16 cellular contexts compared by ENCODE assay signal in the genomic region with DNA sequence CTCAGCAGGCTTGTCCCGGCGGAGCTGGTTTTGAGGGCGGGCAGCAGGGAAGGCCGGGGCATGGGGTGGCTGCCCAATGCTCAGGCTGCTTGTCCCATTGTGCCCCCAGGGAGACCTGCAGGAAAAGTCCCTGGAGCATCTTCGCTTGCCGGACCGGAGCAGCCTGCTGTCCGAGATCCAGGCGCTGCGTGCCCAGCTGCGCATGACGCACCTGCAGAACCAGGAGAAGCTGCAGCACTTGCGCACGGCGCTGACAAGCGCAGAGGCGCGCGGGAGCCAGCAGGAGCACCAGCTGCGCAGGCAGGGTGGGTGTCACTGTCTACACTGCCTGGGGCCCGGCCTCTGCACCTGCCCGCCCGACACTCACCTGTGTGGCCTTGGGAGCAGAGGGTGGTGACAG. TPM values are rescaled to one million over a fixed set of nuclear protein-coding genes. Genes with fewer than 3 reads are reported as not detected.
DNase-seq lines count a peak whose midpoint lies in the region; ATAC-seq and TF ChIP-seq lines count a peak whose summit lies in the region.
"Had no signal": no experiment of that assay in that cellular context is flagged by ENCODE, and none has a peak within 500 bp of the region (broad histone marks: within the 10 kb centered on the region; RNA-seq: fewer than 3 reads in every experiment).

No MANE protein-coding gene starts in this region.

- peak; percentile 26 for DNase-seq in Right ventricle myocardium superior
- DNase-seq in right cardiac atrium: no peak
- DNase-seq in chondrocyte (ENCODE audit: low spot score): peak; percentile 88
- peak; percentile 38 for DNase-seq in lower lobe of right lung
- DNase-seq in HuH-7.5 (ENCODE audit: low spot score): no peak
- no peak for DNase-seq in activated T-helper 2 cell treated with anti-CD3 and anti-CD28 coated beads, Interferon-gamma antibody, Interleukin-2, Interleukin-4, amounts not matched to agents 10 μg/mL and 5 μg/mL and 100 μg/mL, durations not matched to agents 14 hours and 24 hours and 36 hours (ENCODE audit: low spot score)
- no peak for DNase-seq in stimulated activated naive CD4-positive, alpha-beta T cell (lab: John Stamatoyannopoulos, UW)
- DNase-seq: 8988T; CD4-positive, alpha-beta memory T cell; DMS79 treated with DMSO at 0.1 percent for 48 hours; GF-D8; GOT3; H9; IMR-90 had no signal

- H3K36me3 Mint-ChIP-seq in chondrocyte (ENCODE audit: low read depth): peaks cover 15% of the 10 kb centered on the region
- H3K36me3 Mint-ChIP-seq in activated T-helper 2 cell treated with anti-CD3 and anti-CD28 coated beads, Interferon-gamma antibody, Interleukin-2, Interleukin-4, amounts not matched to agents 10 μg/mL and 5 μg/mL and 100 μg/mL, durations not matched to agents 14 hours and 24 hours and 36 hours (ENCODE audit: low read depth): peaks cover 24% of the 10 kb centered on the region

- H3K4me3 Mint-ChIP-seq in chondrocyte (ENCODE audit: unreplicated experiment): no peak overlapping the region
- H3K4me3 Mint-ChIP-seq in activated T-helper 2 cell treated with anti-CD3 and anti-CD28 coated beads, Interferon-gamma antibody, Interleukin-2, Interleukin-4, amounts not matched to agents 10 μg/mL and 5 μg/mL and 100 μg/mL, durations not matched to agents 14 hours and 24 hours and 36 hours (ENCODE audit: low read depth): no peak overlapping the region
- H3K4me3 Mint-ChIP-seq: CD14-positive monocyte; CD4-positive, alpha-beta memory T cell; H9 had no signal

- intact Hi-C loops in Right ventricle myocardium superior (cut with DNase I) (no loop called here), right cardiac atrium (cut with DNase I) (no loop called here), lower lobe of right lung (cut with DNase I) (no loop called here)
- intact Hi-C loops in activated T-helper 2 cell treated with anti-CD3 and anti-CD28 coated beads, Interferon-gamma antibody, Interleukin-2, Interleukin-4, amounts not matched to agents 10 μg/mL and 5 μg/mL and 100 μg/mL, durations not matched to agents 14 hours and 24 hours and 36 hours (cut with micrococcal nuclease): no loop called here

- no peak overlapping the region for H3K27ac Mint-ChIP-seq in chondrocyte (ENCODE audit: unreplicated experiment)
- no peak overlapping the region for H3K27ac Mint-ChIP-seq in activated T-helper 2 cell treated with anti-CD3 and anti-CD28 coated beads, Interferon-gamma antibody, Interleukin-2, Interleukin-4, amounts not matched to agents 10 μg/mL and 5 μg/mL and 100 μg/mL, durations not matched to agents 14 hours and 24 hours and 36 hours

- H3K4me1 ChIP-seq in right cardiac atrium (ENCODE audit: control insufficient read depth, insufficient read depth, low read length) (no peaks in the 10 kb centered on the region), lower lobe of right lung (no peaks in the 10 kb centered on the region)

- ATAC-seq in Right ventricle myocardium superior (ENCODE audit: poor library complexity): no peak
- ATAC-seq in right cardiac atrium: no peak
- no peak for ATAC-seq in lower lobe of right lung

- no peaks in the 10 kb centered on the region for H3K9me3 Mint-ChIP-seq in chondrocyte (ENCODE audit: low read depth)
- no peaks in the 10 kb centered on the region for H3K9me3 Mint-ChIP-seq in activated T-helper 2 cell treated with anti-CD3 and anti-CD28 coated beads, Interferon-gamma antibody, Interleukin-2, Interleukin-4, amounts not matched to agents 10 μg/mL and 5 μg/mL and 100 μg/mL, durations not matched to agents 14 hours and 24 hours and 36 hours
- H3K9me3 Mint-ChIP-seq: CD4-positive, alpha-beta memory T cell; H9 had no signal

- TF ChIP-seq CTCF in chondrocyte (IDR thresholded peaks at IDR 0.05): no peak
- no peak for TF ChIP-seq CTCF in lower lobe of right lung (IDR thresholded peaks at IDR 0.05)

- H3K27ac ChIP-seq in right cardiac atrium (ENCODE audit: low read length) (no peak overlapping the region), lower lobe of right lung (no peak overlapping the region)
- H3K27ac ChIP-seq: BLaER1 had no signal

- H3K4me3 ChIP-seq in right cardiac atrium (ENCODE audit: low read length) (no peak overlapping the region), lower lobe of right lung (no peak overlapping the region)
- H3K4me3 ChIP-seq: BLaER1 had no signal

- no peaks in the 10 kb centered on the region for H3K9me3 ChIP-seq in right cardiac atrium (ENCODE audit: control insufficient read depth, low read length)
- no peaks in the 10 kb centered on the region for H3K9me3 ChIP-seq in lower lobe of right lung
- H3K9me3 ChIP-seq: BLaER1 had no signal

- 91% methylated on average over 23 of the region's 23 CpGs for WGBS in right cardiac atrium

- H3K27me3 ChIP-seq in right cardiac atrium (ENCODE audit: control insufficient read depth, insufficient read depth) (no peaks in the 10 kb centered on the region), lower lobe of right lung (ENCODE audit: low read depth) (no peaks in the 10 kb centered on the region)
- H3K27me3 ChIP-seq: BLaER1 had no signal

- no peaks in the 10 kb centered on the region for H3K4me1 Mint-ChIP-seq in chondrocyte (ENCODE audit: low read depth)
- H3K4me1 Mint-ChIP-seq in activated T-helper 2 cell treated with anti-CD3 and anti-CD28 coated beads, Interferon-gamma antibody, Interleukin-2, Interleukin-4, amounts not matched to agents 10 μg/mL and 5 μg/mL and 100 μg/mL, durations not matched to agents 14 hours and 24 hours and 36 hours (ENCODE audit: low read depth): peaks cover 3% of the 10 kb centered on the region

- H3K27me3 Mint-ChIP-seq in chondrocyte (ENCODE audit: low read depth): no peaks in the 10 kb centered on the region
- no peaks in the 10 kb centered on the region for H3K27me3 Mint-ChIP-seq in activated T-helper 2 cell treated with anti-CD3 and anti-CD28 coated beads, Interferon-gamma antibody, Interleukin-2, Interleukin-4, amounts not matched to agents 10 μg/mL and 5 μg/mL and 100 μg/mL, durations not matched to agents 14 hours and 24 hours and 36 hours (ENCODE audit: low read depth)
- H3K27me3 Mint-ChIP-seq: CD4-positive, alpha-beta memory T cell had no signal

- H3K36me3 ChIP-seq in lower lobe of right lung: peaks cover 75% of the 10 kb centered on the region

RNA-seq across cellular contexts. Expression of a gene that starts 30.4 kb away (rescaled TPM):
- total RNA-seq in Right ventricle myocardium superior (21.6 TPM), right cardiac atrium (10 to 100 TPM; 36.0 to 40.6 (median 37.4) TPM), chondrocyte (27.9 to 37.0 TPM (median 30.3 TPM) in 3 replicates), lower lobe of right lung (41.0 TPM)
- 28.6 TPM for polyA plus RNA-seq in right cardiac atrium
- total RNA-seq in activated T-helper 2 cell treated with anti-CD3 and anti-CD28 coated beads, Interferon-gamma antibody, Interleukin-2, Interleukin-4, amounts not matched to agents 10 μg/mL and 5 μg/mL and 100 μg/mL, durations not matched to agents 14 hours and 24 hours and 36 hours: 36.1 and 37.5 TPM in 2 replicates

Comparison
In these comparisons a context has a peak if more than half of its experiments do, and no peak if none do; other contexts are left out.
1. DNase-seq: peak in Right ventricle myocardium superior (single experiment), chondrocyte (single experiment) and lower lobe of right lung (single experiment); none in right cardiac atrium (0 of 3), HuH-7.5 (single experiment), activated T-helper 2 cell treated with anti-CD3 and anti-CD28 coated beads, Interferon-gamma antibody, Interleukin-2, Interleukin-4, amounts not matched to agents 10 μg/mL and 5 μg/mL and 100 μg/mL, durations not matched to agents 14 hours and 24 hours and 36 hours (single experiment) and stimulated activated naive CD4-positive, alpha-beta T cell (0 of 6).